In genomic region chr3:124101643-124102042, GRCh38 we compare ENCODE assay signal across 6 cellular contexts.
"Had no signal": no experiment of that assay in that cellular context is flagged by ENCODE, and none has a peak within 500 bp of the region (broad histone marks: within the 10 kb centered on the region; RNA-seq: fewer than 3 reads in every experiment).

No MANE protein-coding gene starts in this region.

- H3K4me3 Mint-ChIP-seq: GM23338, H9 had no signal

- H3K27ac ChIP-seq: HL-60 had no signal

- DNase-seq: H9, HCEC 1CT, IMR-90 had no signal

- H3K4me1 Mint-ChIP-seq: GM23338 had no signal

- H3K9me3 Mint-ChIP-seq: GM23338, H9 had no signal

- ATAC-seq: GM23338, K562 had no signal

- H3K27ac Mint-ChIP-seq: GM23338 had no signal
